ENCODE assay signal across 25 cellular contexts in genomic region chr1:165452336-165453130, GRCh38. TPM values are rescaled to one million over a fixed set of nuclear protein-coding genes. Genes with fewer than 3 reads are reported as not detected.
DNase-seq lines count a peak whose midpoint lies in the region; ATAC-seq and TF ChIP-seq lines count a peak whose summit lies in the region.
"Had no signal": no experiment of that assay in that cellular context is flagged by ENCODE, and none has a peak within 500 bp of the region (broad histone marks: within the 10 kb centered on the region; RNA-seq: fewer than 3 reads in every experiment).

No MANE protein-coding gene starts in this region.

- H3K27ac ChIP-seq in heart right ventricle (peak overlapping the region in 7 of 10 donors; percentile 44 to 85 (median 65)), hepatocyte (no peak overlapping the region)
- H3K27ac ChIP-seq: BLaER1, breast epithelium, coronary artery, Peyer's patch had no signal

- peak; percentile 71 to 96 (median 90) for ATAC-seq in heart right ventricle
- ATAC-seq: naive thymus-derived CD4-positive, alpha-beta T cell had no signal

- H3K9me2 ChIP-seq in hepatocyte (replicated peaks; ENCODE audit: insufficient read depth) = no peaks in the 10 kb centered on the region

- H3K4me1 ChIP-seq in heart right ventricle (peaks cover 0 to 22% (median 11%) of the 10 kb centered on the region in 9 donors), hepatocyte (ENCODE audit: insufficient read depth) (no peaks in the 10 kb centered on the region)
- H3K4me1 ChIP-seq: BLaER1, breast epithelium, HAP-1, Peyer's patch had no signal

- no peaks in the 10 kb centered on the region for H4K20me1 ChIP-seq in hepatocyte (ENCODE audit: insufficient read depth, poor library complexity, severe bottlenecking)
- H4K20me1 ChIP-seq: BLaER1 had no signal

- H3K9me3 ChIP-seq in heart right ventricle (no peaks in the 10 kb centered on the region), hepatocyte (ENCODE audit: low read depth) (no peaks in the 10 kb centered on the region)
- H3K9me3 ChIP-seq: BLaER1, breast epithelium, HAP-1, Peyer's patch had no signal

- no peaks in the 10 kb centered on the region for H3K79me2 ChIP-seq in hepatocyte

- H3K36me3 ChIP-seq in heart right ventricle (no peaks in the 10 kb centered on the region), hepatocyte (replicated peaks; ENCODE audit: insufficient read depth, low read depth) (no peaks in the 10 kb centered on the region)
- H3K36me3 ChIP-seq: BLaER1, breast epithelium, HAP-1, Peyer's patch had no signal

- no peak overlapping the region for H3K4me2 ChIP-seq in hepatocyte
- H3K4me2 ChIP-seq: BLaER1 had no signal

- WGBS in heart right ventricle, 2 donors = 24 to 38% methylated on average over 2 of the region's 2 CpGs
- 73% methylated on average over 2 of the region's 2 CpGs for WGBS in hepatocyte (ENCODE audit: low lambda C conversion rate, missing lambda C conversion rate)

- peaks cover 0 to 3% (median 0%) of the 10 kb centered on the region in 7 donors for H3K27me3 ChIP-seq in heart right ventricle
- H3K27me3 ChIP-seq in hepatocyte = no peaks in the 10 kb centered on the region
- H3K27me3 ChIP-seq: BLaER1, breast epithelium, Peyer's patch had no signal

- no peak overlapping the region for H3K4me3 ChIP-seq in heart right ventricle
- no peak overlapping the region for H3K4me3 ChIP-seq in hepatocyte
- H3K4me3 ChIP-seq: BLaER1, breast epithelium, coronary artery, HAP-1, Peyer's patch had no signal

- peak in 6 of 9 donors; percentile 3 to 36 (median 19) for TF ChIP-seq CTCF in heart right ventricle (IDR thresholded peaks at IDR 0.05)
- no peak for TF ChIP-seq CTCF in hepatocyte (IDR thresholded peaks at IDR 0.05; ENCODE audit: poor library complexity)

- peak; percentile 24 for DNase-seq in DMS 273 (lab: John Stamatoyannopoulos, UW; ENCODE audit: unreplicated experiment)
- peak; percentile 48 for DNase-seq in NCI-H1694 (lab: John Stamatoyannopoulos, UW)
- DNase-seq in SK-MEL-5 (ENCODE audit: low read depth, low spot score) = peak; percentile 19
- DNase-seq in heart right ventricle = peak; percentile 26 to 56
- DNase-seq in activated gamma-delta T cell treated with Interleukin-2 at 50 U/mL for 16 hours = no peak
- no peak for DNase-seq in activated gamma-delta T cell (lab: John Stamatoyannopoulos, UW)
- DNase-seq in hepatocyte (ENCODE audit: low spot score) = no peak
- DNase-seq in SK-N-DZ (ENCODE audit: low spot score) = no peak
- DNase-seq: activated CD4-positive, alpha-beta T cell treated with anti-CD3 and anti-CD28 coated beads, Interleukin-2, amount 50 U/mL, for 4 hours; effector memory CD4-positive, alpha-beta T cell; foreskin melanocyte; MM.1S; naive thymus-derived CD4-positive, alpha-beta T cell; NCI-H1417 treated with DMSO at 0.1 percent for 48 hours; NCI-H226; Peyer's patch; stimulated activated naive CD4-positive, alpha-beta T cell treated with Interleukin-2 at 50 U/mL for 16 hours; T-helper 1 cell had no signal

- intact Hi-C loops in heart right ventricle (cut with DNase I) = loop anchor here in 2 of 10 donors (5.0 kb wide), 1 partner anchor 35 kb away; no protein-coding TSS in a partner anchor

- in situ Hi-C loops in SK-MEL-5 (cut with HindIII; ENCODE audit: low pct_unique_long_range_greater_than_20kb, low sequenced_read_pairs) = no loop called here

- no peak overlapping the region for H2AFZ ChIP-seq in hepatocyte

RNA-seq across cellular contexts. Expression of gene RXRG, which starts 7.6 kb away (rescaled TPM):
- total RNA-seq in SK-MEL-5 (2014; rRNA removed; shearing (Covaris generic)) = 44.3 and 53.3 TPM in 2 replicates
- 45.6 and 53.4 TPM in 2 replicates for polyA plus RNA-seq in SK-MEL-5 (2015; cell fraction: cytosol; rRNA removed)
- 9.5 and 16.7 TPM in 2 replicates for polyA plus RNA-seq in SK-MEL-5 (2015; cell fraction: nucleus; rRNA removed)
- total RNA-seq in heart right ventricle (10 to 100 TPM in 3 of 10 donors, 1 to 10 TPM in 7; 1.8 to 16.3 (median 4.6) TPM), hepatocyte (0.07 TPM in 1 of 2 replicates, not detected in the other)
- polyA plus RNA-seq in heart right ventricle (1 to 10 TPM; 1.2 to 2.3 TPM), hepatocyte (1.5 TPM in 1 of 2 replicates, not detected in the other)
- polyA plus RNA-seq in SK-N-DZ (2014; cell fraction: cytosol; rRNA removed) = not detected in 2 replicates
- polyA plus RNA-seq in SK-N-DZ (2014; cell fraction: nucleus; rRNA removed) = not detected in 2 replicates
- total RNA-seq: HT-29; naive thymus-derived CD4-positive, alpha-beta T cell; pulmonary artery endothelial cell had no signal
- polyA plus RNA-seq: AG04450; naive thymus-derived CD4-positive, alpha-beta T cell had no signal

Comparison
In these comparisons a context has a peak if more than half of its experiments do, and no peak if none do; other contexts are left out.
1. DNase-seq: peak in DMS 273 (single experiment), NCI-H1694 (single experiment), SK-MEL-5 (single experiment) and heart right ventricle (2 of 2); none in activated gamma-delta T cell treated with Interleukin-2 at 50 U/mL for 16 hours (single experiment), activated gamma-delta T cell (single experiment), hepatocyte (single experiment) and SK-N-DZ (single experiment).